ENCODE assay signal across 10 cellular contexts in genomic region chr12:117580718-117581062, GRCh38.
A peak's percentile ranks its signal among the peaks of the same experiment; 100 is the strongest.
DNase-seq lines count a peak whose midpoint lies in the region; ATAC-seq and TF ChIP-seq lines count a peak whose summit lies in the region.
"Had no signal": no experiment of that assay in that cellular context is flagged by ENCODE, and none has a peak within 500 bp of the region (broad histone marks: within the 10 kb centered on the region; RNA-seq: fewer than 3 reads in every experiment).

No MANE protein-coding gene starts in this region.

- no peak for TF ChIP-seq CTCF in GM12864 (IDR thresholded peaks at IDR 0.05; ENCODE audit: low read depth, low read length, missing control alignments)
- no peak for TF ChIP-seq CTCF in PC-3 (conservative IDR thresholded peaks at IDR 0.05; ENCODE audit: low read depth, low read length)
- no peak for TF ChIP-seq CTCF in CD4-positive, alpha-beta T cell (IDR thresholded peaks at IDR 0.05)

- H3K27me3 ChIP-seq in PC-3 (ENCODE audit: low read length) (no peaks in the 10 kb centered on the region), iPS DF 6.9 (ENCODE audit: control insufficient read depth, insufficient read depth, low read length) (no peaks in the 10 kb centered on the region)
- H3K27me3 ChIP-seq in CD4-positive, alpha-beta T cell (ENCODE audit: control insufficient read depth, insufficient read depth, low read length): no peaks in the 10 kb centered on the region
- H3K27me3 ChIP-seq: Peyer's patch had no signal

- DNase-seq in ACHN (peak; percentile 81), GM12864 (ENCODE audit: low read depth) (peak; percentile 12), PC-3 (peak; percentile 47), iPS DF 6.9 (ENCODE audit: low read depth, low spot score) (peak; percentile 73)
- no peak for DNase-seq in effector CD8-positive, alpha-beta T cell (lab: John Stamatoyannopoulos, UW)
- no peak for DNase-seq in CD4-positive, alpha-beta T cell

- peaks cover 7% of the 10 kb centered on the region for H3K27me3 Mint-ChIP-seq in CD4-positive, alpha-beta T cell

- H3K36me3 ChIP-seq in PC-3 (ENCODE audit: low read depth, low read length) (no peaks in the 10 kb centered on the region), iPS DF 6.9 (ENCODE audit: control insufficient read depth, insufficient read depth, low read length) (no peaks in the 10 kb centered on the region)
- H3K36me3 ChIP-seq: Peyer's patch had no signal

- H4K20me1 ChIP-seq in PC-3 (ENCODE audit: low read length): no peaks in the 10 kb centered on the region

- no peak overlapping the region for H3K4me2 ChIP-seq in PC-3 (ENCODE audit: low read length)

- no peak overlapping the region for H3K4me3 Mint-ChIP-seq in CD4-positive, alpha-beta T cell
- H3K4me3 Mint-ChIP-seq: natural killer cell treated with Interleukin-12 subunit alpha and Interleukin-12 subunit beta and Interleukin-15 and Interleukin-18, amount 100 ng/mL, for 72 hours had no signal

- no TSS peak for BruUV-seq in PC-3 (replicated peaks; lab: Mats Ljungman, UMichigan)

- no peak overlapping the region for H3K27ac Mint-ChIP-seq in CD4-positive, alpha-beta T cell
- H3K27ac Mint-ChIP-seq: natural killer cell treated with Interleukin-12 subunit alpha and Interleukin-12 subunit beta and Interleukin-15 and Interleukin-18, amount 100 ng/mL, for 72 hours had no signal

- CTCF ChIA-PET in PC-3 (lab: Charles Lee): no interaction called here
- CTCF ChIA-PET in CD4-positive, alpha-beta T cell (lab: Charles Lee): no interaction called here

- no peaks in the 10 kb centered on the region for H3F3A ChIP-seq in PC-3 (ENCODE audit: low read length, unreplicated experiment)

- no peak overlapping the region for H3K27ac ChIP-seq in PC-3 (ENCODE audit: low read length)
- H3K27ac ChIP-seq in iPS DF 6.9 (ENCODE audit: low read length): no peak overlapping the region
- no peak overlapping the region for H3K27ac ChIP-seq in CD4-positive, alpha-beta T cell (ENCODE audit: low read depth, low read length)
- H3K27ac ChIP-seq: Peyer's patch had no signal

- H3K4me1 Mint-ChIP-seq in CD4-positive, alpha-beta T cell (ENCODE audit: low read depth): no peaks in the 10 kb centered on the region

- POLR2A ChIA-PET in PC-3 (lab: Charles Lee; ENCODE audit: unreplicated experiment): no interaction called here
- POLR2A ChIA-PET in CD4-positive, alpha-beta T cell (lab: Charles Lee): no interaction called here

- no peaks in the 10 kb centered on the region for H3K79me2 ChIP-seq in PC-3 (ENCODE audit: low read length)

- no peaks in the 10 kb centered on the region for H3K9me2 ChIP-seq in PC-3 (replicated peaks; ENCODE audit: low read length)

- WGBS in iPS DF 6.9 (ENCODE audit: insufficient coverage, insufficient read length): no CpG with 5 or more reads among the region's 8 CpGs

- H3K4me1 ChIP-seq in PC-3 (ENCODE audit: insufficient read depth, low read length): no peaks in the 10 kb centered on the region
- H3K4me1 ChIP-seq in iPS DF 6.9 (ENCODE audit: control insufficient read depth, insufficient read depth, low read length): peaks cover 2% of the 10 kb centered on the region
- H3K4me1 ChIP-seq: Peyer's patch had no signal

- H3K9me3 ChIP-seq in PC-3 (ENCODE audit: low read length): no peaks in the 10 kb centered on the region
- H3K9me3 ChIP-seq in iPS DF 6.9 (ENCODE audit: control insufficient read depth, insufficient read depth, low read length): no peaks in the 10 kb centered on the region
- H3K9me3 ChIP-seq in CD4-positive, alpha-beta T cell (ENCODE audit: control insufficient read depth, low read length): no peaks in the 10 kb centered on the region
- H3K9me3 ChIP-seq: Peyer's patch had no signal

- in situ Hi-C loops in ACHN (cut with HindIII; ENCODE audit: low pct_ligation_motif_present, low pct_unique_long_range_greater_than_20kb, low sequenced_read_pairs): loop anchor here (25.0 kb wide), 2 partner anchors 257 to 343 kb away; no protein-coding TSS in a partner anchor

- H2AFZ ChIP-seq in PC-3 (ENCODE audit: low read length): no peak overlapping the region

- intact Hi-C loops in PC-3 (cut with micrococcal nuclease): no loop called here
- intact Hi-C loops in CD4-positive, alpha-beta T cell (cut with DNase I, micrococcal nuclease): no loop called here

- no peak overlapping the region for H3K9ac ChIP-seq in PC-3 (ENCODE audit: low read length)

- no peak overlapping the region for H3K4me3 ChIP-seq in GM12864 (ENCODE audit: low read depth, low read length)
- H3K4me3 ChIP-seq in PC-3 (ENCODE audit: low read length): no peak overlapping the region
- no peak overlapping the region for H3K4me3 ChIP-seq in iPS DF 6.9 (ENCODE audit: low read length)
- H3K4me3 ChIP-seq: Peyer's patch had no signal

- no peaks in the 10 kb centered on the region for H3K36me3 Mint-ChIP-seq in CD4-positive, alpha-beta T cell (ENCODE audit: low read depth)
- H3K36me3 Mint-ChIP-seq: natural killer cell treated with Interleukin-12 subunit alpha and Interleukin-12 subunit beta and Interleukin-15 and Interleukin-18, amount 100 ng/mL, for 72 hours had no signal

- H3K9me3 Mint-ChIP-seq in CD4-positive, alpha-beta T cell: no peaks in the 10 kb centered on the region
- H3K9me3 Mint-ChIP-seq: natural killer cell treated with Interleukin-12 subunit alpha and Interleukin-12 subunit beta and Interleukin-15 and Interleukin-18, amount 100 ng/mL, for 72 hours had no signal

- peak; percentile 58 for ATAC-seq in PC-3
- no peak for ATAC-seq in GM18511 (IDR thresholded peaks at IDR 0.05; ENCODE audit: unreplicated experiment)
- no peak for ATAC-seq in CD4-positive, alpha-beta T cell (ENCODE audit: poor library complexity)
- ATAC-seq in HG03442 (IDR thresholded peaks at IDR 0.05; ENCODE audit: unreplicated experiment): no peak

Comparison
In these comparisons a context has a peak if more than half of its experiments do, and no peak if none do; other contexts are left out.
1. DNase-seq: peak in ACHN (single experiment), GM12864 (single experiment), PC-3 (single experiment) and iPS DF 6.9 (single experiment); none in effector CD8-positive, alpha-beta T cell (single experiment) and CD4-positive, alpha-beta T cell (0 of 10).